Comparison of ENCODE assay signal across 13 cellular contexts in genomic region chr22:29128891-29129643, GRCh38. TPM values are rescaled to one million over a fixed set of nuclear protein-coding genes. Genes with fewer than 3 reads are reported as not detected.
DNase-seq lines count a peak whose midpoint lies in the region; ATAC-seq and TF ChIP-seq lines count a peak whose summit lies in the region.
"Had no signal": no experiment of that assay in that cellular context is flagged by ENCODE, and none has a peak within 500 bp of the region (broad histone marks: within the 10 kb centered on the region; RNA-seq: fewer than 3 reads in every experiment).

No MANE protein-coding gene starts in this region.

- H3K79me2 ChIP-seq in osteoblast (ENCODE audit: insufficient read depth, low read length) (no peaks in the 10 kb centered on the region), hepatocyte (no peaks in the 10 kb centered on the region)

- H3K36me3 ChIP-seq in endodermal cell (ENCODE audit: control insufficient read depth, insufficient read depth, low read length), result no peaks in the 10 kb centered on the region
- H3K36me3 ChIP-seq in osteoblast (ENCODE audit: insufficient read depth, low read length), result no peaks in the 10 kb centered on the region
- H3K36me3 ChIP-seq in hepatocyte (replicated peaks; ENCODE audit: insufficient read depth, low read depth), result no peaks in the 10 kb centered on the region
- H3K36me3 ChIP-seq: neural progenitor cell had no signal

- H3K9me3 Mint-ChIP-seq in endodermal cell, result peaks cover 3% of the 10 kb centered on the region

- no peaks in the 10 kb centered on the region for H3K27me3 ChIP-seq in endodermal cell (ENCODE audit: control insufficient read depth, insufficient read depth, low read length, poor library complexity, severe bottlenecking)
- no peaks in the 10 kb centered on the region for H3K27me3 ChIP-seq in osteoblast (ENCODE audit: insufficient read depth, low read length)
- no peaks in the 10 kb centered on the region for H3K27me3 ChIP-seq in hepatocyte
- H3K27me3 ChIP-seq: neural progenitor cell had no signal

- H3K9me3 ChIP-seq in endodermal cell (ENCODE audit: control insufficient read depth, low read length) (peaks cover 7% of the 10 kb centered on the region), osteoblast (ENCODE audit: low read depth, low read length) (no peaks in the 10 kb centered on the region), hepatocyte (ENCODE audit: low read depth) (no peaks in the 10 kb centered on the region)

- peak overlapping the region; percentile 41 for H3K27ac Mint-ChIP-seq in endodermal cell
- H3K27ac Mint-ChIP-seq: B cell, T-cell had no signal

- H3K4me3 Mint-ChIP-seq in endodermal cell, result no peak overlapping the region
- H3K4me3 Mint-ChIP-seq: B cell, neural progenitor cell, T-cell had no signal

- H3K4me3 ChIP-seq in endodermal cell (ENCODE audit: low read length), result no peak overlapping the region
- H3K4me3 ChIP-seq in osteoblast (ENCODE audit: insufficient read depth, low read length), result no peak overlapping the region
- no peak overlapping the region for H3K4me3 ChIP-seq in coronary artery
- no peak overlapping the region for H3K4me3 ChIP-seq in hepatocyte
- H3K4me3 ChIP-seq: neural progenitor cell had no signal

- H2AFZ ChIP-seq in osteoblast (ENCODE audit: low read length) (peak overlapping the region; percentile 73), hepatocyte (no peak overlapping the region)
- H2AFZ ChIP-seq: neural progenitor cell had no signal

- 89 to 93% methylated on average over 10 to 11 of the region's 11 CpGs for WGBS in endodermal cell (ENCODE audit: insufficient coverage in 1 of 2, insufficient read length in 1 of 2), 2 experiments
- WGBS in hepatocyte (ENCODE audit: low lambda C conversion rate, missing lambda C conversion rate), result 79% methylated on average over 11 of the region's 11 CpGs

- H3K9me2 ChIP-seq in hepatocyte (replicated peaks; ENCODE audit: insufficient read depth), result no peaks in the 10 kb centered on the region

- peak overlapping the region; percentile 61 for H3K4me2 ChIP-seq in osteoblast (ENCODE audit: insufficient read depth, low read length)
- H3K4me2 ChIP-seq in hepatocyte, result no peak overlapping the region
- H3K4me2 ChIP-seq: neural progenitor cell had no signal

- no peak for TF ChIP-seq CTCF in endodermal cell (conservative IDR thresholded peaks at IDR 0.05)
- no peak for TF ChIP-seq CTCF in osteoblast (IDR thresholded peaks at IDR 0.05; ENCODE audit: extremely low read depth, low read depth, low read length)
- TF ChIP-seq CTCF in coronary artery (IDR thresholded peaks at IDR 0.05), result no peak
- TF ChIP-seq CTCF in hepatocyte (IDR thresholded peaks at IDR 0.05; ENCODE audit: poor library complexity), result no peak

- peak; percentile 83 for DNase-seq in AG08395 (ENCODE audit: low spot score)
- peak; percentile 33 for DNase-seq in HT1080 (ENCODE audit: low read depth)
- DNase-seq in endodermal cell, result no peak
- peak; percentile 83 for DNase-seq in osteoblast (ENCODE audit: insufficient read length, low spot score, missing footprints)
- DNase-seq in coronary artery (ENCODE audit: low spot score), result no peak
- DNase-seq in hepatocyte (ENCODE audit: low spot score), result no peak
- no peak for DNase-seq in LoVo (ENCODE audit: low spot score)
- DNase-seq: activated CD4-positive, alpha-beta T cell treated with anti-CD3 and anti-CD28 coated beads for 48 hours; activated effector memory CD4-positive, alpha-beta T cell treated with Interleukin-2 at 50 U/mL for 16 hours; T-cell had no signal

- H3K4me1 ChIP-seq in endodermal cell (ENCODE audit: control insufficient read depth, insufficient read depth, low read length), result no peaks in the 10 kb centered on the region
- H3K4me1 ChIP-seq in osteoblast (ENCODE audit: insufficient read depth, low read length), result peaks cover 10% of the 10 kb centered on the region
- no peaks in the 10 kb centered on the region for H3K4me1 ChIP-seq in hepatocyte (ENCODE audit: insufficient read depth)
- H3K4me1 ChIP-seq: neural progenitor cell had no signal

- no peak overlapping the region for H3K27ac ChIP-seq in endodermal cell (ENCODE audit: low read depth, low read length)
- peak overlapping the region; percentile 44 for H3K27ac ChIP-seq in osteoblast (ENCODE audit: low read depth, low read length)
- peak overlapping the region in 1 of 2 donors; percentile 41 for H3K27ac ChIP-seq in coronary artery
- no peak overlapping the region for H3K27ac ChIP-seq in hepatocyte
- H3K27ac ChIP-seq: neural progenitor cell had no signal

- no peak overlapping the region for H3K9ac ChIP-seq in endodermal cell (ENCODE audit: extremely low read depth, low read length, poor library complexity, severe bottlenecking)
- H3K9ac ChIP-seq: neural progenitor cell had no signal

- ATAC-seq in HG02798 (IDR thresholded peaks at IDR 0.05; ENCODE audit: poor library complexity, unreplicated experiment), result no peak
- ATAC-seq: T-cell had no signal

- no peaks in the 10 kb centered on the region for H4K20me1 ChIP-seq in osteoblast (ENCODE audit: insufficient read depth, low read length)
- no peaks in the 10 kb centered on the region for H4K20me1 ChIP-seq in hepatocyte (ENCODE audit: insufficient read depth, poor library complexity, severe bottlenecking)

- H3K36me3 Mint-ChIP-seq in endodermal cell (ENCODE audit: low read depth), result peaks cover 18% of the 10 kb centered on the region
- H3K36me3 Mint-ChIP-seq: T-cell had no signal

- H3K27me3 Mint-ChIP-seq in endodermal cell (ENCODE audit: insufficient read depth), result no peaks in the 10 kb centered on the region

- peaks cover 6% of the 10 kb centered on the region for H3K4me1 Mint-ChIP-seq in endodermal cell
- H3K4me1 Mint-ChIP-seq: B cell, neural progenitor cell, T-cell had no signal

RNA-seq across cellular contexts. Expression of gene KREMEN1, which starts 56.2 kb away (rescaled TPM):
- total RNA-seq in HT1080 (2014; rRNA removed; shearing (Covaris generic)), result 0.92 and 2.7 TPM in 2 replicates
- polyA plus RNA-seq in HT1080 (2015; cell fraction: cytosol; rRNA removed), result 3.3 and 4.3 TPM in 2 replicates
- polyA plus RNA-seq in HT1080 (2015; cell fraction: nucleus; rRNA removed), result 1.9 and 3.5 TPM in 2 replicates
- total RNA-seq in endodermal cell, result 1 to 10 TPM; 6.2 to 7.5 TPM
- 18.1 TPM for polyA plus RNA-seq in endodermal cell (2013, experiment 1 of 2)
- 17.0 TPM for polyA plus RNA-seq in endodermal cell (2013, experiment 2 of 2)
- 6.5 and 7.7 TPM in 2 replicates for total RNA-seq in osteoblast
- 8.3 and 10.5 TPM in 2 replicates for total RNA-seq in hepatocyte
- polyA plus RNA-seq in hepatocyte, result 7.5 and 9.0 TPM in 2 replicates
- total RNA-seq: B cell had no signal

Comparison
In these comparisons a context has a peak if more than half of its experiments do, and no peak if none do; other contexts are left out.
1. DNase-seq: peak in AG08395 (single experiment), HT1080 (single experiment) and osteoblast (single experiment); none in endodermal cell (single experiment), coronary artery (single experiment), hepatocyte (single experiment) and LoVo (single experiment).